Comparison of ENCODE assay signal across 18 cellular contexts in genomic region chr13:26465954-26466353, GRCh38.
A peak's percentile ranks its signal among the peaks of the same experiment; 100 is the strongest.
DNase-seq lines count a peak whose midpoint lies in the region; ATAC-seq, FAIRE-seq and TF ChIP-seq lines count a peak whose summit lies in the region.
"Had no signal": no experiment of that assay in that cellular context is flagged by ENCODE, and none has a peak within 500 bp of the region (broad histone marks: within the 10 kb centered on the region; RNA-seq: fewer than 3 reads in every experiment).

No MANE protein-coding gene starts in this region.

- CTCF ChIA-PET in H1 (lab: Charles Lee; ENCODE audit: partially characterized antibody) = interaction anchor here (0.7 kb wide), 1 partner anchor 13 kb away, joined by 5 read pairs; no protein-coding TSS in a partner anchor

- no peak overlapping the region for H2BK5ac ChIP-seq in H1 (ENCODE audit: low read depth, low read length)

- H4K20me1 ChIP-seq in H1 (replicated peaks in 1 of 2; ENCODE audit: control insufficient read depth in 1 of 2, insufficient read depth in 2 of 2, low read length in 2 of 2) = no peaks in the 10 kb centered on the region

- H3K27ac Mint-ChIP-seq in activated T-cell treated with anti-CD3 and anti-CD28 coated beads, Interleukin-2, amount 50 U/mL, for 24 hours = no peak overlapping the region
- H3K27ac Mint-ChIP-seq: CD4-positive, alpha-beta memory T cell; GM23338 had no signal

- H3K4me3 ChIP-seq in H1 (ENCODE audit: extremely low read depth in 1 of 4, insufficient read depth in 2 of 4, low read depth in 3 of 4, low read length in 4 of 4) (no peak overlapping the region), gastrocnemius medialis (no peak overlapping the region)
- H3K4me3 ChIP-seq: GM23338 had no signal

- H3K27me3 Mint-ChIP-seq in activated T-cell treated with anti-CD3 and anti-CD28 coated beads, Interleukin-2, amount 50 U/mL, for 24 hours = peaks cover 29% of the 10 kb centered on the region

- H2BK12ac ChIP-seq in H1 (ENCODE audit: low read depth, low read length) = no peak overlapping the region

- no peak overlapping the region for H2AK5ac ChIP-seq in H1 (ENCODE audit: low read depth, low read length)

- POLR2A ChIA-PET in H1 (lab: Charles Lee; ENCODE audit: partially characterized antibody) = no interaction called here

- no peak overlapping the region for H3K4ac ChIP-seq in H1 (replicated peaks; ENCODE audit: insufficient read length, low read depth, low read length)

- no peak overlapping the region for H3K14ac ChIP-seq in H1 (ENCODE audit: insufficient read length)

- H3K79me1 ChIP-seq in H1 (ENCODE audit: low read depth, low read length) = no peaks in the 10 kb centered on the region

- H3K4me3 Mint-ChIP-seq in activated T-cell treated with anti-CD3 and anti-CD28 coated beads, Interleukin-2, amount 50 U/mL, for 24 hours = no peak overlapping the region
- H3K4me3 Mint-ChIP-seq: CD4-positive, alpha-beta memory T cell; GM23338 had no signal

- H4K91ac ChIP-seq in H1 (replicated peaks; ENCODE audit: insufficient read length, low read length) = peak overlapping the region; percentile 66

- H2BK20ac ChIP-seq in H1 (ENCODE audit: low read length) = no peak overlapping the region

- H3K79me2 ChIP-seq in H1 (ENCODE audit: control insufficient read depth in 1 of 2, insufficient read depth in 2 of 2, low read length in 2 of 2) = no peaks in the 10 kb centered on the region

- H3K4me1 ChIP-seq in H1 (replicated peaks in 1 of 4; ENCODE audit: control insufficient read depth in 3 of 4, insufficient read depth in 4 of 4, low read length in 3 of 4) = peaks cover 0 to 2% (median 0%) of the 10 kb centered on the region in 4 experiments; a peak in 3 of 7 replicates
- peaks cover 0 to 3% of the 10 kb centered on the region in 2 donors for H3K4me1 ChIP-seq in gastrocnemius medialis

- in situ Hi-C loops in gastrocnemius medialis (cut with MboI; ENCODE audit: low sequenced_read_pairs in 4 of 4) = no loop called here

- H4K8ac ChIP-seq in H1 (ENCODE audit: extremely low read depth, insufficient read depth, low read length) = 0 out of 2 replicates have a peak overlapping the region, but pooled peaks have one; percentile 38

- no peak overlapping the region for H3K18ac ChIP-seq in H1 (ENCODE audit: extremely low read depth, low read length)

- no peaks in the 10 kb centered on the region for H3K4me1 Mint-ChIP-seq in activated T-cell treated with anti-CD3 and anti-CD28 coated beads, Interleukin-2, amount 50 U/mL, for 24 hours (ENCODE audit: low read depth)
- H3K4me1 Mint-ChIP-seq: CD4-positive, alpha-beta memory T cell; GM23338 had no signal

- no peak overlapping the region for H2BK15ac ChIP-seq in H1 (ENCODE audit: low read length)

- H3K36me3 ChIP-seq in H1 (ENCODE audit: control insufficient read depth in 2 of 4, insufficient read depth in 4 of 4, low read length in 3 of 4) = no peaks in the 10 kb centered on the region
- H3K36me3 ChIP-seq in gastrocnemius medialis = no peaks in the 10 kb centered on the region

- H3K23ac ChIP-seq in H1 (ENCODE audit: insufficient read length) = no peak overlapping the region

- H3K9me3 ChIP-seq in H1 (ENCODE audit: insufficient read depth in 2 of 2, low read depth in 1 of 2, low read length in 1 of 2) = no peaks in the 10 kb centered on the region
- no peaks in the 10 kb centered on the region for H3K9me3 ChIP-seq in gastrocnemius medialis

- H3K27ac ChIP-seq in H1 (ENCODE audit: low read depth, low read length) (no peak overlapping the region), gastrocnemius medialis (peak overlapping the region in 3 of 4 donors; percentile 13 to 41 (median 26)), caudate nucleus (ENCODE audit: low read depth, low read length) (no peak overlapping the region)

- TF ChIP-seq EP300 in H1 (IDR thresholded peaks at IDR 0.05; ENCODE audit: borderline replicate concordance in 1 of 2, low read depth in 2 of 2, low read length in 2 of 2) = no peak

- H3K27me3 ChIP-seq in H1 (replicated peaks in 1 of 4; ENCODE audit: control insufficient read depth in 3 of 4, extremely low read depth in 1 of 4, insufficient read depth in 3 of 4, low read length in 3 of 4) = no peaks in the 10 kb centered on the region
- H3K27me3 ChIP-seq in gastrocnemius medialis = no peaks in the 10 kb centered on the region

- H3K36me3 Mint-ChIP-seq in activated T-cell treated with anti-CD3 and anti-CD28 coated beads, Interleukin-2, amount 50 U/mL, for 24 hours (ENCODE audit: low read depth) = no peaks in the 10 kb centered on the region
- H3K36me3 Mint-ChIP-seq: CD4-positive, alpha-beta memory T cell had no signal

- TF ChIP-seq CTCF in H1 (IDR thresholded peaks at IDR 0.05; ENCODE audit: control extremely low read depth in 1 of 3, insufficient read depth in 1 of 3, low read depth in 1 of 3, low read length in 3 of 3) (no peak), gastrocnemius medialis (IDR thresholded peaks at IDR 0.05 in 4 of 5, conservative IDR thresholded peaks at IDR 0.05 in 1 of 5) (no peak)

- no peak overlapping the region for H4K5ac ChIP-seq in H1 (ENCODE audit: insufficient read length, low read depth, low read length)

- peak in 1 of 2 experiments; percentile 27 for DNase-seq in H1 (ENCODE audit: low read depth in 1 of 2, low spot score in 2 of 2)
- peak; percentile 0 for DNase-seq in iPS-NIHi7 (ENCODE audit: extremely low spot score)
- no peak for DNase-seq in gastrocnemius medialis
- DNase-seq in mucosa of gallbladder (ENCODE audit: low spot score) = no peak
- no peak for DNase-seq in activated T-cell treated with anti-CD3 and anti-CD28 coated beads, Interleukin-2, amount 50 U/mL, for 24 hours
- no peak for DNase-seq in caudate nucleus (lab: John Stamatoyannopoulos, UW)
- DNase-seq: C1 segment of cervical spinal cord; Calu3; CD4-positive, alpha-beta memory T cell; COR-L47; DMS53; DMS79 treated with DMSO at 0.1 percent for 48 hours; GF-D8; H7; HCEC 1CT had no signal

- intact Hi-C loops in gastrocnemius medialis (cut with DNase I; ENCODE audit: low total_unique reads) = no loop called here

- H3K23me2 ChIP-seq in H1 (ENCODE audit: low read depth, low read length) = no peaks in the 10 kb centered on the region

- no peak overlapping the region for H3K9ac ChIP-seq in H1 (replicated peaks in 1 of 4; ENCODE audit: extremely low read depth in 1 of 4, low read depth in 3 of 4, low read length in 3 of 4)

- TF ChIP-seq POLR2A in H1 (IDR thresholded peaks at IDR 0.05; ENCODE audit: control extremely low read depth in 1 of 2, low read depth in 2 of 2, low read length in 2 of 2) (no peak), gastrocnemius medialis (IDR thresholded peaks at IDR 0.05) (no peak)

- H2AFZ ChIP-seq in H1 (ENCODE audit: low read length) = no peak overlapping the region
- H2AFZ ChIP-seq: GM23338 had no signal

- no peak overlapping the region for H2BK120ac ChIP-seq in H1 (replicated peaks; ENCODE audit: low read depth, low read length)

- no peak overlapping the region for H3K4me2 ChIP-seq in H1 (ENCODE audit: insufficient read depth in 1 of 2, low read depth in 2 of 2, low read length in 2 of 2)
- H3K4me2 ChIP-seq: GM23338 had no signal

- ATAC-seq in gastrocnemius medialis = no peak
- ATAC-seq: GM23338 had no signal

- no peak overlapping the region for H3K56ac ChIP-seq in H1 (replicated peaks; ENCODE audit: insufficient read length, low read depth, low read length)

- no peak for TF ChIP-seq RAD21 in H1 (IDR thresholded peaks at IDR 0.05 in 1 of 2, conservative IDR thresholded peaks at IDR 0.05 in 1 of 2; ENCODE audit: low read depth in 2 of 2, low read length in 2 of 2)

- FAIRE-seq in H1 (lab: Jason Lieb, UNC) = no peak
- FAIRE-seq: GM12891, GM18507 had no signal

- no peaks in the 10 kb centered on the region for H3K9me3 Mint-ChIP-seq in activated T-cell treated with anti-CD3 and anti-CD28 coated beads, Interleukin-2, amount 50 U/mL, for 24 hours
- H3K9me3 Mint-ChIP-seq: CD4-positive, alpha-beta memory T cell; GM23338 had no signal

TF ChIP-seq in H1, 55 proteins besides CTCF, POLR2A, EP300 and RAD21:
- TF ChIP-seq SP2 (IDR thresholded peaks at IDR 0.05; ENCODE audit: low read length) = no peak
- no peak for TF ChIP-seq TCF12 (IDR thresholded peaks at IDR 0.05; ENCODE audit: low read depth, low read length)
- no peak for TF ChIP-seq KDM4A (IDR thresholded peaks at IDR 0.05; ENCODE audit: low read depth, low read length, severe bottlenecking)
- no peak for TF ChIP-seq BRCA1 (IDR thresholded peaks at IDR 0.05; ENCODE audit: low read depth, low read length)

Comparison
In these comparisons a context has a peak if more than half of its experiments do, and no peak if none do; other contexts are left out.
1. H3K27ac ChIP-seq: peak in gastrocnemius medialis (3 of 4); none in H1 (single experiment) and caudate nucleus (single experiment).